Comparison of ENCODE assay signal across 1 cellular context in the genomic region with DNA sequence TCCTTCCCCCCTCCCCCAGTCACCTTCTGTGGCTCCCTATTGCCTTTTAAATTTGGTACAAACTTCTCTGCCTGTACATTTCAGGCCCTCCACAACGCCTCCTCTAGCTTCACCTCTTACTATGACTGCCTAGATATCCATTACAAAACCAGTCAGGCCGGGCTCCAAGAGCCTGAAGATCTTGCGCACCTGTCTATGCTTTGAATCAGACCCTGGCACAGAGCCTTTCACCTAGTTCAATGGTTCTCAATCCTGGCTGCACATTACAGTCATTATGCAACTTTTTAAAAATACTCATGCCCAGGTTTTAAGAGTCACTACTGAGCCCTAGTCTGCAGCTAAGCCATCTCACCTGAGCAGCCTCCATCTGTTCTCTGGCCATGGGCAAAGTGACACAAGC.
TF ChIP-seq lines count a peak whose summit lies in the region.

No MANE protein-coding gene starts in this region.

TF ChIP-seq in GM23338, 12 proteins besides CTCF, POLR2A, EP300 and RAD21:
- TF ChIP-seq, protein P1, sequence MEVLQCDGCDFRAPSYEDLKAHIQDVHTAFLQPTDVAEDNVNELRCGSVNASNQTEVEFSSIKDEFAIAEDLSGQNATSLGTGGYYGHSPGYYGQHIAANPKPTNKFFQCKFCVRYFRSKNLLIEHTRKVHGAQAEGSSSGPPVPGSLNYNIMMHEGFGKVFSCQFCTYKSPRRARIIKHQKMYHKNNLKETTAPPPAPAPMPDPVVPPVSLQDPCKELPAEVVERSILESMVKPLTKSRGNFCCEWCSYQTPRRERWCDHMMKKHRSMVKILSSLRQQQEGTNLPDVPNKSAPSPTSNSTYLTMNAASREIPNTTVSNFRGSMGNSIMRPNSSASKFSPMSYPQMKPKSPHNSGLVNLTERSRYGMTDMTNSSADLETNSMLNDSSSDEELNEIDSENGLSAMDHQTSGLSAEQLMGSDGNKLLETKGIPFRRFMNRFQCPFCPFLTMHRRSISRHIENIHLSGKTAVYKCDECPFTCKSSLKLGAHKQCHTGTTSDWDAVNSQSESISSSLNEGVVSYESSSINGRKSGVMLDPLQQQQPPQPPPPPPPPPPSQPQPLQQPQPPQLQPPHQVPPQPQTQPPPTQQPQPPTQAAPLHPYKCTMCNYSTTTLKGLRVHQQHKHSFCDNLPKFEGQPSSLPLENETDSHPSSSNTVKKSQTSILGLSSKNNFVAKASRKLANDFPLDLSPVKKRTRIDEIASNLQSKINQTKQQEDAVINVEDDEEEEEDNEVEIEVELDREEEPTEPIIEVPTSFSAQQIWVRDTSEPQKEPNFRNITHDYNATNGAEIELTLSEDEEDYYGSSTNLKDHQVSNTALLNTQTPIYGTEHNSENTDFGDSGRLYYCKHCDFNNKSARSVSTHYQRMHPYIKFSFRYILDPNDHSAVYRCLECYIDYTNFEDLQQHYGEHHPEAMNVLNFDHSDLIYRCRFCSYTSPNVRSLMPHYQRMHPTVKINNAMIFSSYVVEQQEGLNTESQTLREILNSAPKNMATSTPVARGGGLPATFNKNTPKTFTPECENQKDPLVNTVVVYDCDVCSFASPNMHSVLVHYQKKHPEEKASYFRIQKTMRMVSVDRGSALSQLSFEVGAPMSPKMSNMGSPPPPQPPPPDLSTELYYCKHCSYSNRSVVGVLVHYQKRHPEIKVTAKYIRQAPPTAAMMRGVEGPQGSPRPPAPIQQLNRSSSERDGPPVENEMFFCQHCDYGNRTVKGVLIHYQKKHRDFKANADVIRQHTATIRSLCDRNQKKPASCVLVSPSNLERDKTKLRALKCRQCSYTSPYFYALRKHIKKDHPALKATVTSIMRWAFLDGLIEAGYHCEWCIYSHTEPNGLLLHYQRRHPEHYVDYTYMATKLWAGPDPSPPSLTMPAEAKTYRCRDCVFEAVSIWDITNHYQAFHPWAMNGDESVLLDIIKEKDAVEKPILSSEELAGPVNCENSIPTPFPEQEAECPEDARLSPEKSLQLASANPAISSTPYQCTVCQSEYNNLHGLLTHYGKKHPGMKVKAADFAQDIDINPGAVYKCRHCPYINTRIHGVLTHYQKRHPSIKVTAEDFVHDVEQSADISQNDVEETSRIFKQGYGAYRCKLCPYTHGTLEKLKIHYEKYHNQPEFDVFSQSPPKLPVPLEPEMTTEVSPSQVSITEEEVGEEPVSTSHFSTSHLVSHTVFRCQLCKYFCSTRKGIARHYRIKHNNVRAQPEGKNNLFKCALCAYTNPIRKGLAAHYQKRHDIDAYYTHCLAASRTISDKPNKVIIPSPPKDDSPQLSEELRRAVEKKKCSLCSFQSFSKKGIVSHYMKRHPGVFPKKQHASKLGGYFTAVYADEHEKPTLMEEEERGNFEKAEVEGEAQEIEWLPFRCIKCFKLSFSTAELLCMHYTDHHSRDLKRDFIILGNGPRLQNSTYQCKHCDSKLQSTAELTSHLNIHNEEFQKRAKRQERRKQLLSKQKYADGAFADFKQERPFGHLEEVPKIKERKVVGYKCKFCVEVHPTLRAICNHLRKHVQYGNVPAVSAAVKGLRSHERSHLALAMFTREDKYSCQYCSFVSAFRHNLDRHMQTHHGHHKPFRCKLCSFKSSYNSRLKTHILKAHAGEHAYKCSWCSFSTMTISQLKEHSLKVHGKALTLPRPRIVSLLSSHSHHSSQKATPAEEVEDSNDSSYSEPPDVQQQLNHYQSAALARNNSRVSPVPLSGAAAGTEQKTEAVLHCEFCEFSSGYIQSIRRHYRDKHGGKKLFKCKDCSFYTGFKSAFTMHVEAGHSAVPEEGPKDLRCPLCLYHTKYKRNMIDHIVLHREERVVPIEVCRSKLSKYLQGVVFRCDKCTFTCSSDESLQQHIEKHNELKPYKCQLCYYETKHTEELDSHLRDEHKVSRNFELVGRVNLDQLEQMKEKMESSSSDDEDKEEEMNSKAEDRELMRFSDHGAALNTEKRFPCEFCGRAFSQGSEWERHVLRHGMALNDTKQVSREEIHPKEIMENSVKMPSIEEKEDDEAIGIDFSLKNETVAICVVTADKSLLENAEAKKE (CRISPR knock-in tag; IDR thresholded peaks at IDR 0.05): no peak
- TF ChIP-seq, protein P2, sequence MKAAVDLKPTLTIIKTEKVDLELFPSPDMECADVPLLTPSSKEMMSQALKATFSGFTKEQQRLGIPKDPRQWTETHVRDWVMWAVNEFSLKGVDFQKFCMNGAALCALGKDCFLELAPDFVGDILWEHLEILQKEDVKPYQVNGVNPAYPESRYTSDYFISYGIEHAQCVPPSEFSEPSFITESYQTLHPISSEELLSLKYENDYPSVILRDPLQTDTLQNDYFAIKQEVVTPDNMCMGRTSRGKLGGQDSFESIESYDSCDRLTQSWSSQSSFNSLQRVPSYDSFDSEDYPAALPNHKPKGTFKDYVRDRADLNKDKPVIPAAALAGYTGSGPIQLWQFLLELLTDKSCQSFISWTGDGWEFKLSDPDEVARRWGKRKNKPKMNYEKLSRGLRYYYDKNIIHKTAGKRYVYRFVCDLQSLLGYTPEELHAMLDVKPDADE (IDR thresholded peaks at IDR 0.05): no peak
- no peak for TF ChIP-seq ZNF331 (CRISPR knock-in tag; IDR thresholded peaks at IDR 0.05; ENCODE audit: low read depth)
- TF ChIP-seq POLR2AphosphoS5 (IDR thresholded peaks at IDR 0.05; ENCODE audit: low read depth): no peak
- TF ChIP-seq STAT1 (IDR thresholded peaks at IDR 0.05; ENCODE audit: unreplicated experiment): no peak
- no peak for TF ChIP-seq NANOG (IDR thresholded peaks at IDR 0.05; ENCODE audit: borderline replicate concordance)
